Comparison of ENCODE assay signal across 16 cellular contexts in genomic region chr2:201881731-201882130, GRCh38.
DNase-seq lines count a peak whose midpoint lies in the region; ATAC-seq, FAIRE-seq and TF ChIP-seq lines count a peak whose summit lies in the region.
"Had no signal": no experiment of that assay in that cellular context is flagged by ENCODE, and none has a peak within 500 bp of the region (broad histone marks: within the 10 kb centered on the region; RNA-seq: fewer than 3 reads in every experiment).

No MANE protein-coding gene starts in this region.

- H3K4me1 Mint-ChIP-seq in central memory CD8-positive, alpha-beta T cell = peaks cover 10% of the 10 kb centered on the region
- peaks cover 37% of the 10 kb centered on the region for H3K4me1 Mint-ChIP-seq in neural crest cell

- H3K4me3 ChIP-seq in AG10803 (ENCODE audit: low read length) = no peak overlapping the region
- H3K4me3 ChIP-seq: colonic mucosa had no signal

- peak; percentile 15 for DNase-seq in AG10803 (ENCODE audit: low read depth)
- DNase-seq in GM19239 (ENCODE audit: insufficient read length, low spot score) = no peak
- no peak for DNase-seq in central memory CD8-positive, alpha-beta T cell (ENCODE audit: low spot score in 2 of 2)
- no peak for DNase-seq in neural crest cell (ENCODE audit: low read depth, low spot score)
- no peak for DNase-seq in NCI-H748 (lab: John Stamatoyannopoulos, UW; ENCODE audit: unreplicated experiment)
- no peak for DNase-seq in ureter (ENCODE audit: low spot score)
- DNase-seq: activated effector memory CD4-positive, alpha-beta T cell treated with anti-CD3 and anti-CD28 coated beads, Interleukin-2, amount 50 U/mL, for 16 hours; Calu3; colonic mucosa; NCI-H2029; NCI-H446 treated with DMSO at 0.1 percent for 48 hours had no signal

- peak; percentile 82 for FAIRE-seq in GM19239 (lab: Jason Lieb, UNC)
- FAIRE-seq: G401.6, GM12891 had no signal

- no peaks in the 10 kb centered on the region for H3K9me3 Mint-ChIP-seq in central memory CD8-positive, alpha-beta T cell
- no peaks in the 10 kb centered on the region for H3K9me3 Mint-ChIP-seq in neural crest cell
- H3K9me3 Mint-ChIP-seq: naive B cell; T-helper 2 cell treated with Interferon-gamma antibody and Interleukin-4, amounts not matched to agents 5 μg/mL and 100 μg/mL, for 36 hours had no signal

- H3K27ac Mint-ChIP-seq in central memory CD8-positive, alpha-beta T cell (ENCODE audit: low read depth) = no peak overlapping the region
- no peak overlapping the region for H3K27ac Mint-ChIP-seq in neural crest cell (ENCODE audit: unreplicated experiment)
- H3K27ac Mint-ChIP-seq: T-helper 2 cell treated with Interferon-gamma antibody and Interleukin-4, amounts not matched to agents 5 μg/mL and 100 μg/mL, for 36 hours had no signal

- H3K27me3 Mint-ChIP-seq in central memory CD8-positive, alpha-beta T cell = peaks cover 73% of the 10 kb centered on the region
- peaks cover 6% of the 10 kb centered on the region for H3K27me3 Mint-ChIP-seq in neural crest cell (ENCODE audit: low read depth)

- H3K36me3 Mint-ChIP-seq in central memory CD8-positive, alpha-beta T cell (ENCODE audit: insufficient read depth) = no peaks in the 10 kb centered on the region
- H3K36me3 Mint-ChIP-seq in neural crest cell (ENCODE audit: low read depth) = no peaks in the 10 kb centered on the region
- H3K36me3 Mint-ChIP-seq: naive B cell had no signal

- TF ChIP-seq CTCF in AG10803 (conservative IDR thresholded peaks at IDR 0.05; ENCODE audit: low read length) (no peak), neural crest cell (conservative IDR thresholded peaks at IDR 0.05) (no peak)

- peak overlapping the region; percentile 8 for H3K4me3 Mint-ChIP-seq in central memory CD8-positive, alpha-beta T cell
- peak overlapping the region; percentile 12 for H3K4me3 Mint-ChIP-seq in neural crest cell

- ATAC-seq in central memory CD8-positive, alpha-beta T cell (replicated peaks; ENCODE audit: extremely low read depth, poor library complexity, severe bottlenecking) = no peak
- ATAC-seq in GM18511 (IDR thresholded peaks at IDR 0.05; ENCODE audit: unreplicated experiment) = no peak
